Comparison of ENCODE assay signal across 1 cellular context in genomic region chr19:1088419-1089066, GRCh38.
TF ChIP-seq lines count a peak whose summit lies in the region.

No MANE protein-coding gene starts in this region.

TF ChIP-seq in HEK293, 187 proteins besides CTCF, POLR2A, EP300 and RAD21 (continued from another document):
- TF ChIP-seq ZNF280C (tag by site-specific recombination; IDR thresholded peaks at IDR 0.05) (no peak), PATZ1 (tag by site-specific recombination; IDR thresholded peaks at IDR 0.05) (0 out of 2 replicates have a peak, but pooled peaks have one; percentile 25), SP2 (tag by site-specific recombination; IDR thresholded peaks at IDR 0.05) (no peak), ZBTB21 (tag by site-specific recombination; IDR thresholded peaks at IDR 0.05) (no peak), ZBTB7A (tag by site-specific recombination; IDR thresholded peaks at IDR 0.05; ENCODE audit: low read depth) (no peak), RBAK (tag by site-specific recombination; IDR thresholded peaks at IDR 0.05) (no peak), ZNF670 (tag by site-specific recombination; IDR thresholded peaks at IDR 0.05; ENCODE audit: low read depth) (no peak), ZNF571 (tag by site-specific recombination; IDR thresholded peaks at IDR 0.05) (no peak), PBX3 (CRISPR knock-in tag; IDR thresholded peaks at IDR 0.05) (no peak), KLF9 (tag by site-specific recombination; IDR thresholded peaks at IDR 0.05; ENCODE audit: low read depth) (no peak), SCRT2 (tag by site-specific recombination; IDR thresholded peaks at IDR 0.05) (peak; percentile 49; the same call in 1 of the 2 replicates)
